Comparison of ENCODE assay signal across 25 cellular contexts in genomic region chr4:142671516-142671915, GRCh38.
DNase-seq lines count a peak whose midpoint lies in the region; ATAC-seq and TF ChIP-seq lines count a peak whose summit lies in the region.
"Had no signal": no experiment of that assay in that cellular context is flagged by ENCODE, and none has a peak within 500 bp of the region (broad histone marks: within the 10 kb centered on the region; RNA-seq: fewer than 3 reads in every experiment).

No MANE protein-coding gene starts in this region.

- H3K4me2 ChIP-seq in OCI-LY3 (ENCODE audit: low read length), result no peak overlapping the region
- H3K4me2 ChIP-seq: hepatocyte had no signal

- no peaks in the 10 kb centered on the region for H3K36me3 Mint-ChIP-seq in type B pancreatic cell

- no peaks in the 10 kb centered on the region for H3K27me3 Mint-ChIP-seq in type B pancreatic cell
- no peaks in the 10 kb centered on the region for H3K27me3 Mint-ChIP-seq in stimulated activated naive CD8-positive, alpha-beta T cell treated with anti-CD3 and anti-CD28 coated beads, Interleukin-15, amount 100 ng/mL, for 72 hours
- H3K27me3 Mint-ChIP-seq: CD4-positive, CD25-positive, alpha-beta regulatory T cell had no signal

- H3K4me3 ChIP-seq in OCI-LY3 (ENCODE audit: low read length) (no peak overlapping the region), epithelial cell of proximal tubule (ENCODE audit: low read depth, low read length) (no peak overlapping the region)
- H3K4me3 ChIP-seq: hepatocyte, ovary, right lobe of liver, tibial nerve had no signal

- H3K27me3 ChIP-seq in OCI-LY3 (ENCODE audit: low read depth, low read length), result no peaks in the 10 kb centered on the region
- H3K27me3 ChIP-seq: hepatocyte, ovary, right lobe of liver, tibial nerve had no signal

- no peak overlapping the region for H3K4me3 Mint-ChIP-seq in type B pancreatic cell
- H3K4me3 Mint-ChIP-seq in stimulated activated naive CD8-positive, alpha-beta T cell treated with anti-CD3 and anti-CD28 coated beads, Interleukin-15, amount 100 ng/mL, for 72 hours, result no peak overlapping the region
- H3K4me3 Mint-ChIP-seq: activated naive CD4-positive, alpha-beta T cell treated with anti-CD3 and anti-CD28 coated beads for 36 hours; CD4-positive, CD25-positive, alpha-beta regulatory T cell; T-helper 1 cell treated with Interleukin-12 subunit alpha and Interleukin-12 subunit beta and Interleukin-4 antibody, amounts not matched to agents 30 μg/mL and 1 μg/mL, for 36 hours had no signal

- DNase-seq in DMS 273 (lab: John Stamatoyannopoulos, UW; ENCODE audit: unreplicated experiment) (peak; percentile 0), DMS 273 treated with DMSO at 0.1 percent for 48 hours (lab: John Stamatoyannopoulos, UW) (no peak), epithelial cell of proximal tubule (ENCODE audit: low read depth) (no peak), type B pancreatic cell (ENCODE audit: extremely low spot score, unreplicated experiment) (no peak), iPS-NIHi11 (ENCODE audit: low spot score) (no peak), substantia nigra (lab: John Stamatoyannopoulos, UW) (no peak)
- DNase-seq in stimulated activated naive CD8-positive, alpha-beta T cell treated with anti-CD3 and anti-CD28 coated beads, Interleukin-15, amount 100 ng/mL, for 72 hours, result no peak
- DNase-seq: 8988T; activated naive CD4-positive, alpha-beta T cell treated with anti-CD3 and anti-CD28 coated beads for 36 hours; activated T-cell treated with anti-CD3 and anti-CD28 coated beads for 4 hours; anterior cingulate cortex; CD4-positive, CD25-positive, alpha-beta regulatory T cell; kidney; NCI-H1694; NCI-H69; ovary; right lobe of liver; SIG-M5; stimulated activated naive CD4-positive, alpha-beta T cell treated with Interleukin-2 at 50 U/mL for 16 hours; WERI-Rb-1 had no signal

- H3K4me1 Mint-ChIP-seq in type B pancreatic cell (ENCODE audit: unreplicated experiment), result no peaks in the 10 kb centered on the region
- no peaks in the 10 kb centered on the region for H3K4me1 Mint-ChIP-seq in stimulated activated naive CD8-positive, alpha-beta T cell treated with anti-CD3 and anti-CD28 coated beads, Interleukin-15, amount 100 ng/mL, for 72 hours

- H3K9me3 Mint-ChIP-seq in type B pancreatic cell, result peaks cover 9% of the 10 kb centered on the region
- peaks cover 44% of the 10 kb centered on the region in 2 donors for H3K9me3 Mint-ChIP-seq in stimulated activated naive CD8-positive, alpha-beta T cell treated with anti-CD3 and anti-CD28 coated beads, Interleukin-15, amount 100 ng/mL, for 72 hours

- H3K27ac Mint-ChIP-seq in type B pancreatic cell, result no peak overlapping the region
- no peak overlapping the region for H3K27ac Mint-ChIP-seq in stimulated activated naive CD8-positive, alpha-beta T cell treated with anti-CD3 and anti-CD28 coated beads, Interleukin-15, amount 100 ng/mL, for 72 hours
- H3K27ac Mint-ChIP-seq: activated naive CD4-positive, alpha-beta T cell treated with anti-CD3 and anti-CD28 coated beads for 36 hours; T-helper 1 cell treated with Interleukin-12 subunit alpha and Interleukin-12 subunit beta and Interleukin-4 antibody, amounts not matched to agents 30 μg/mL and 1 μg/mL, for 36 hours had no signal

- H3K4me1 ChIP-seq in OCI-LY3 (ENCODE audit: low read length), result no peaks in the 10 kb centered on the region
- H3K4me1 ChIP-seq: right lobe of liver, tibial nerve had no signal

- peaks cover 11% of the 10 kb centered on the region; the same call in 1 of the 2 replicates for H3K9me3 ChIP-seq in OCI-LY3 (ENCODE audit: insufficient read depth, low read length)
- H3K9me3 ChIP-seq: ovary had no signal

- no peak overlapping the region for H3K27ac ChIP-seq in OCI-LY3 (ENCODE audit: low read length)
- no peak overlapping the region for H3K27ac ChIP-seq in substantia nigra (ENCODE audit: low read depth, low read length, poor library complexity, severe bottlenecking)
- H3K27ac ChIP-seq: hepatocyte, ovary, right lobe of liver, tibial nerve, WERI-Rb-1 had no signal

- H3K9ac ChIP-seq in OCI-LY3 (ENCODE audit: low read length), result no peak overlapping the region

- no peak overlapping the region for H2AFZ ChIP-seq in OCI-LY3 (ENCODE audit: low read depth, low read length)
- H2AFZ ChIP-seq: hepatocyte had no signal

- no peaks in the 10 kb centered on the region for H4K20me1 ChIP-seq in OCI-LY3 (ENCODE audit: insufficient read depth, low read length)

- ATAC-seq in stimulated activated naive CD8-positive, alpha-beta T cell treated with anti-CD3 and anti-CD28 coated beads, Interleukin-15, amount 100 ng/mL, for 72 hours, result no peak
- ATAC-seq: HepG2, right lobe of liver had no signal

- TF ChIP-seq CTCF in OCI-LY3 (IDR thresholded peaks at IDR 0.05; ENCODE audit: low read depth, low read length) (peak; percentile 41), epithelial cell of proximal tubule (conservative IDR thresholded peaks at IDR 0.05; ENCODE audit: low read depth, low read length) (peak; percentile 40), type B pancreatic cell (conservative IDR thresholded peaks at IDR 0.05) (peak; percentile 46)

- no peaks in the 10 kb centered on the region for H3K79me2 ChIP-seq in OCI-LY3 (ENCODE audit: low read length)
- H3K79me2 ChIP-seq: hepatocyte had no signal

- H3K36me3 ChIP-seq in OCI-LY3 (replicated peaks; ENCODE audit: low read depth, low read length), result peaks cover 3% of the 10 kb centered on the region
- H3K36me3 ChIP-seq: ovary, right lobe of liver, tibial nerve, WERI-Rb-1 had no signal
